In genomic region chr15:32886441-32886840, GRCh38 we compare ENCODE assay signal across 17 cellular contexts.
DNase-seq lines count a peak whose midpoint lies in the region; ATAC-seq and TF ChIP-seq lines count a peak whose summit lies in the region.
"Had no signal": no experiment of that assay in that cellular context is flagged by ENCODE, and none has a peak within 500 bp of the region (broad histone marks: within the 10 kb centered on the region; RNA-seq: fewer than 3 reads in every experiment).

No MANE protein-coding gene starts in this region.

- POLR2A ChIA-PET in IMR-90 (lab: Charles Lee; ENCODE audit: unreplicated experiment): no interaction called here

- H3K4me2 ChIP-seq in IMR-90 (ENCODE audit: low read depth, low read length): no peak overlapping the region

- intact Hi-C loops in IMR-90 (cut with micrococcal nuclease): no loop called here
- intact Hi-C loops in tibial artery (cut with DNase I; ENCODE audit: low total_unique reads): no loop called here

- H3K18ac ChIP-seq in IMR-90 (ENCODE audit: low read depth, low read length): peak overlapping the region; percentile 37

- in situ Hi-C loops in IMR-90 (cut with MboI; ENCODE audit: low sequenced_read_pairs): no loop called here

- peak overlapping the region; percentile 61 for H4K91ac ChIP-seq in IMR-90 (ENCODE audit: insufficient read depth, low read depth, low read length)

- H2AK5ac ChIP-seq in IMR-90 (ENCODE audit: low read depth, low read length): peak overlapping the region; percentile 31; the same call in 1 of the 2 replicates

- no peaks in the 10 kb centered on the region for H4K20me1 ChIP-seq in IMR-90 (ENCODE audit: insufficient read depth, low read length)

- peak overlapping the region; percentile 59; the same call in 1 of the 2 replicates for H3K27ac ChIP-seq in IMR-90 (ENCODE audit: insufficient read depth, low read length)
- H3K27ac ChIP-seq in esophagus (ENCODE audit: low read depth in 2 of 2, low read length in 1 of 2): peak overlapping the region; percentile 43 to 66
- peak overlapping the region; percentile 60 for H3K27ac ChIP-seq in muscle layer of duodenum (ENCODE audit: low read length)
- H3K27ac ChIP-seq in tibial artery: peak overlapping the region; percentile 38 to 54

- no peak for TF ChIP-seq POLR2A in IMR-90 (IDR thresholded peaks at IDR 0.05; ENCODE audit: low read depth, low read length)

- no peak for TF ChIP-seq CTCF in IMR-90 (conservative IDR thresholded peaks at IDR 0.05; ENCODE audit: low read depth, low read length)
- TF ChIP-seq CTCF in tibial artery (IDR thresholded peaks at IDR 0.05): no peak

- no TSS peak for BruUV-seq in IMR-90 (replicated peaks; lab: Mats Ljungman, UMichigan)

- H3K9me1 ChIP-seq in IMR-90 (ENCODE audit: insufficient read depth, low read length): peaks cover 16% of the 10 kb centered on the region

- no peak overlapping the region for H3K4me3 ChIP-seq in IMR-90 (ENCODE audit: insufficient read depth, low read depth, low read length)
- no peak overlapping the region for H3K4me3 ChIP-seq in esophagus (ENCODE audit: low read depth in 1 of 2, low read length in 2 of 2)
- no peak overlapping the region for H3K4me3 ChIP-seq in muscle layer of duodenum (ENCODE audit: low read depth in 1 of 2, low read length in 2 of 2)
- no peak overlapping the region for H3K4me3 ChIP-seq in tibial artery
- H3K4me3 ChIP-seq: MG63 had no signal

- DNase-seq in IMR-90: no peak
- DNase-seq in tibial artery: no peak
- DNase-seq in activated CD4-positive, CD25-positive, alpha-beta regulatory T cell treated with anti-CD3 and anti-CD28 coated beads, Interleukin-2, amount 50 U/mL, for 72 hours: no peak
- no peak for DNase-seq in iPS-NIHi7 (ENCODE audit: extremely low spot score)
- DNase-seq in 8988T: no peak
- DNase-seq: ACHN; CD4-positive, CD25-positive, alpha-beta regulatory T cell; HCEC 1CT; Karpas-422; MG63; NCI-H1092; NCI-H146; NCI-H2081; NCI-H510A; NCI-H774 had no signal

- H3K27me3 ChIP-seq in IMR-90 (ENCODE audit: control insufficient read depth, insufficient read depth, low read length): no peaks in the 10 kb centered on the region
- no peaks in the 10 kb centered on the region for H3K27me3 ChIP-seq in esophagus (ENCODE audit: control insufficient read depth in 1 of 2, insufficient read depth in 2 of 2, low read length in 2 of 2)
- H3K27me3 ChIP-seq in muscle layer of duodenum (ENCODE audit: low read depth, low read length): no peaks in the 10 kb centered on the region
- no peaks in the 10 kb centered on the region for H3K27me3 ChIP-seq in tibial artery
- H3K27me3 ChIP-seq: MG63 had no signal

- H3K9me3 ChIP-seq in IMR-90 (ENCODE audit: control insufficient read depth, insufficient read depth, low read length) (no peaks in the 10 kb centered on the region), esophagus (ENCODE audit: control insufficient read depth in 2 of 2, insufficient read depth in 1 of 2, low read depth in 1 of 2, low read length in 1 of 2) (no peaks in the 10 kb centered on the region), muscle layer of duodenum (ENCODE audit: control insufficient read depth in 1 of 2, low read length in 2 of 2) (no peaks in the 10 kb centered on the region), tibial artery (no peaks in the 10 kb centered on the region)
- H3K9me3 ChIP-seq: MG63 had no signal

- H3K79me1 ChIP-seq in IMR-90 (ENCODE audit: low read depth in 1 of 2, low read length in 2 of 2): peaks cover 13 to 48% of the 10 kb centered on the region in 2 experiments; a peak in 3 of 4 replicates

- H2BK20ac ChIP-seq in IMR-90 (ENCODE audit: low read depth, low read length): peak overlapping the region; percentile 65

- H2BK5ac ChIP-seq in IMR-90 (ENCODE audit: low read depth, low read length, poor library complexity, severe bottlenecking): peak overlapping the region; percentile 80

- H3K9ac ChIP-seq in IMR-90 (ENCODE audit: low read depth, low read length): no peak overlapping the region

- peak overlapping the region; percentile 69 for H2BK120ac ChIP-seq in IMR-90 (ENCODE audit: low read depth, low read length)

- no peak for TF ChIP-seq RAD21 in IMR-90 (IDR thresholded peaks at IDR 0.05; ENCODE audit: low read length)

- dilution Hi-C loops in IMR-90 (cut with HindIII; ENCODE audit: low sequenced_read_pairs, unreplicated experiment): no loop called here

- H3K4ac ChIP-seq in IMR-90 (ENCODE audit: low read depth, low read length): peak overlapping the region; percentile 79

- peak overlapping the region; percentile 32 to 63; a peak in 2 of 4 replicates for H4K8ac ChIP-seq in IMR-90 (ENCODE audit: low read depth in 2 of 2, low read length in 2 of 2)

- peaks cover 9% of the 10 kb centered on the region; the same call in 1 of the 2 replicates for H3K36me3 ChIP-seq in IMR-90 (ENCODE audit: control insufficient read depth, insufficient read depth, low read length)
- H3K36me3 ChIP-seq in esophagus (ENCODE audit: control insufficient read depth in 2 of 2, insufficient read depth in 2 of 2, low read length in 1 of 2): no peaks in the 10 kb centered on the region
- no peaks in the 10 kb centered on the region for H3K36me3 ChIP-seq in muscle layer of duodenum (ENCODE audit: control insufficient read depth in 1 of 2, insufficient read depth in 2 of 2, low read length in 2 of 2)
- H3K36me3 ChIP-seq in tibial artery: no peaks in the 10 kb centered on the region
- H3K36me3 ChIP-seq: MG63 had no signal

- H4K5ac ChIP-seq in IMR-90 (ENCODE audit: low read depth, low read length): peak overlapping the region; percentile 74

- H3K4me1 ChIP-seq in IMR-90 (ENCODE audit: control insufficient read depth, insufficient read depth, low read length) (peaks cover 17% of the 10 kb centered on the region), esophagus (ENCODE audit: control insufficient read depth in 2 of 2, insufficient read depth in 2 of 2, low read length in 1 of 2) (no peaks in the 10 kb centered on the region), muscle layer of duodenum (ENCODE audit: control insufficient read depth in 1 of 2, insufficient read depth in 2 of 2, low read length in 2 of 2) (peaks cover 0 to 8% of the 10 kb centered on the region in 2 donors), tibial artery (peaks cover 0 to 17% (median 0%) of the 10 kb centered on the region in 4 donors)

- H2BK15ac ChIP-seq in IMR-90 (ENCODE audit: low read depth, low read length): peak overlapping the region; percentile 73; the same call in 1 of the 3 replicates

- no peak for ATAC-seq in IMR-90 (ENCODE audit: low read depth)

- H3K14ac ChIP-seq in IMR-90 (replicated peaks; ENCODE audit: low read depth, low read length): peak overlapping the region; percentile 24

- 0 out of 2 replicates have a peak overlapping the region, but pooled peaks have one; percentile 9 for H3K23ac ChIP-seq in IMR-90 (ENCODE audit: low read depth, low read length)

- H2AFZ ChIP-seq in IMR-90 (replicated peaks; ENCODE audit: low read length, poor library complexity): no peak overlapping the region

- H2AK9ac ChIP-seq in IMR-90 (replicated peaks; ENCODE audit: low read depth, low read length, poor library complexity): peak overlapping the region; percentile 4

- no peak overlapping the region for H3K56ac ChIP-seq in IMR-90 (ENCODE audit: extremely low read depth, insufficient read depth, low read length)

- CTCF ChIA-PET in IMR-90 (lab: Yijun Ruan, JAX): interaction anchor here (0.6 to 2.0 kb wide), 4 partner anchors 13 to 50 kb away, joined by 3 to 5 read pairs (median 4); no protein-coding TSS in a partner anchor

- 39% methylated on average over 3 of the region's 8 CpGs; no CpG with 5 or more reads in 1 of the 2 experiments for WGBS in IMR-90 (ENCODE audit: extremely low coverage in 2 of 2, insufficient read length in 1 of 2), 2 experiments
- WGBS in esophagus, 2 donors: 83% methylated on average over 8 of the region's 8 CpGs

TF ChIP-seq in IMR-90, 13 proteins besides CTCF, POLR2A, EP300 and RAD21:
- TF ChIP-seq ELK1 (IDR thresholded peaks at IDR 0.05; ENCODE audit: borderline replicate concordance, low read depth, low read length) (no peak), SMC3 (IDR thresholded peaks at IDR 0.05; ENCODE audit: low read depth, low read length) (no peak), MAFK (IDR thresholded peaks at IDR 0.05; ENCODE audit: low read depth, low read length) (no peak), CEBPB (IDR thresholded peaks at IDR 0.05; ENCODE audit: low read depth, low read length) (no peak), MAZ (IDR thresholded peaks at IDR 0.05; ENCODE audit: borderline replicate concordance, low read depth, low read length) (no peak), USF2 (IDR thresholded peaks at IDR 0.05; ENCODE audit: low read depth, low read length) (no peak), NFE2L2 (IDR thresholded peaks at IDR 0.05; ENCODE audit: low read depth, low read length) (no peak), RFX5 (IDR thresholded peaks at IDR 0.05; ENCODE audit: low read depth, low read length) (no peak)
TF ChIP-seq in IMR-90: peak in this region for 0.
